ENCODE assay signal across 23 cellular contexts in the genomic region with DNA sequence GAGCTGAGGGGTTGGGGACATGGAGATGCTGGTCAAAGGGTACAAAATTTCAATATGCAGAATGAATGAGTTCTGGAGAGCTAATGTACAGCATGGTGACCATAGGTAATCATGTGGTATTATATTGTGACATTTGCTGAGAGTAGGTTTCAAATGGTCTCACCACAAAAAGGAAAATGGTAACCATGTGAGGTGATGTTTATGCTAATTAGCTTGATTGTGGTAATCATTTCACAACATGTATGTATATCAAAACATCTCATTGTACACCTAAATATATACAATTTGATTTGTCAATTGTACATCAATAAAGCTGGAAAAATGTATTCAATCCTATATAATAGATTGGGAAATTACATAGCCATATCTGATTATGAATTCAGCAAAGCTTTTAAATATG.
"Had no signal": no experiment of that assay in that cellular context is flagged by ENCODE, and none has a peak within 500 bp of the region (broad histone marks: within the 10 kb centered on the region; RNA-seq: fewer than 3 reads in every experiment).

No MANE protein-coding gene starts in this region.

- H3K9me3 Mint-ChIP-seq: activated CD4-positive, alpha-beta T cell treated with anti-CD3 and anti-CD28 coated beads, Interleukin-2, amount 10 ng/mL, durations not matched to agents 24 days and 14 days; activated CD8-positive, alpha-beta T cell treated with anti-CD3 and anti-CD28 coated beads for 36 hours; activated naive CD8-positive, alpha-beta T cell treated with anti-CD3 and anti-CD28 coated beads, Interleukin-2, amount 10 ng/mL, durations not matched to agents 7 days and 5 days; brain; stimulated activated effector memory CD8-positive, alpha-beta T cell treated with anti-CD3 and anti-CD28 coated beads, Interleukin-12 subunit alpha, Interleukin-12 subunit beta, amount 100 ng/mL, for 72 hours had no signal

- H3K36me3 ChIP-seq: heart left ventricle, ovary, thoracic aorta, upper lobe of right lung had no signal

- H3K27ac ChIP-seq: ovary, psoas muscle, skin epidermis, thoracic aorta, upper lobe of right lung had no signal

- H3K27ac Mint-ChIP-seq: activated CD4-positive, alpha-beta T cell treated with anti-CD3 and anti-CD28 coated beads, Interleukin-2, amount 10 ng/mL, durations not matched to agents 24 days and 14 days; activated CD8-positive, alpha-beta T cell treated with anti-CD3 and anti-CD28 coated beads for 36 hours; activated T-helper 2 cell treated with anti-CD3 and anti-CD28 coated beads, Interferon-gamma antibody, Interleukin-2, Interleukin-4, amounts not matched to agents 10 μg/mL and 5 μg/mL and 100 μg/mL, durations not matched to agents 14 hours and 24 hours and 36 hours; stimulated activated effector memory CD8-positive, alpha-beta T cell treated with anti-CD3 and anti-CD28 coated beads, Interleukin-12 subunit alpha, Interleukin-12 subunit beta, amount 100 ng/mL, for 72 hours had no signal

- H3K4me3 Mint-ChIP-seq: activated CD4-positive, alpha-beta T cell treated with anti-CD3 and anti-CD28 coated beads, Interleukin-2, amount 10 ng/mL, durations not matched to agents 24 days and 14 days; activated CD8-positive, alpha-beta T cell treated with anti-CD3 and anti-CD28 coated beads for 36 hours; activated naive CD8-positive, alpha-beta T cell treated with anti-CD3 and anti-CD28 coated beads, Interleukin-2, amount 10 ng/mL, durations not matched to agents 7 days and 5 days; brain; stimulated activated effector memory CD8-positive, alpha-beta T cell treated with anti-CD3 and anti-CD28 coated beads, Interleukin-12 subunit alpha, Interleukin-12 subunit beta, amount 100 ng/mL, for 72 hours had no signal

- H3K4me3 ChIP-seq: heart left ventricle, lung, ovary, psoas muscle, skin epidermis, thoracic aorta, upper lobe of right lung had no signal

- H3K9me3 ChIP-seq: heart left ventricle, ovary, psoas muscle, thoracic aorta, upper lobe of right lung had no signal

- H3K27me3 ChIP-seq: ovary, upper lobe of right lung had no signal

- H3K4me1 ChIP-seq: psoas muscle had no signal

- H3K36me3 Mint-ChIP-seq: activated naive CD8-positive, alpha-beta T cell treated with anti-CD3 and anti-CD28 coated beads, Interleukin-2, amount 10 ng/mL, durations not matched to agents 7 days and 5 days; brain; stimulated activated effector memory CD8-positive, alpha-beta T cell treated with anti-CD3 and anti-CD28 coated beads, Interleukin-12 subunit alpha, Interleukin-12 subunit beta, amount 100 ng/mL, for 72 hours had no signal

- DNase-seq: activated CD4-positive, alpha-beta T cell treated with anti-CD3 and anti-CD28 coated beads, Interleukin-2, amount 10 ng/mL, durations not matched to agents 24 days and 14 days; activated CD8-positive, alpha-beta T cell treated with anti-CD3 and anti-CD28 coated beads for 36 hours; activated naive CD4-positive, alpha-beta T cell treated with Interleukin-2 at 50 U/mL for 16 hours; activated naive CD8-positive, alpha-beta T cell treated with anti-CD3 and anti-CD28 coated beads, Interleukin-2, amount 10 ng/mL, durations not matched to agents 7 days and 5 days; activated T-cell treated with anti-CD3 and anti-CD28 coated beads, Interleukin-2, amount 50 U/mL, for 1 hour; caudate nucleus; erythroblast; foreskin melanocyte; heart left ventricle; kidney; midbrain; ovary; psoas muscle; right cardiac atrium; stimulated activated CD4-positive, alpha-beta T cell treated with anti-CD3 and anti-CD28 coated beads, Interleukin-4, amount 100 ng/mL, for 1 hour; T1000; upper lobe of right lung had no signal
